ENCODE assay signal across 18 cellular contexts in genomic region chr17:10265100-10265810, GRCh38.
A peak's percentile ranks its signal among the peaks of the same experiment; 100 is the strongest.
DNase-seq lines count a peak whose midpoint lies in the region; ATAC-seq and TF ChIP-seq lines count a peak whose summit lies in the region.
"Had no signal": no experiment of that assay in that cellular context is flagged by ENCODE, and none has a peak within 500 bp of the region (broad histone marks: within the 10 kb centered on the region; RNA-seq: fewer than 3 reads in every experiment).

No MANE protein-coding gene starts in this region.

- H3K4me1 ChIP-seq in prostate gland (replicated peaks) (no peaks in the 10 kb centered on the region), trophoblast cell (ENCODE audit: control insufficient read depth in 1 of 2, insufficient read depth in 2 of 2, low read length in 2 of 2) (no peaks in the 10 kb centered on the region)

- no peak overlapping the region for H3K9ac ChIP-seq in trophoblast cell (ENCODE audit: low read length)

- no peak overlapping the region for H4K12ac ChIP-seq in trophoblast cell (ENCODE audit: low read depth, low read length)

- H4K91ac ChIP-seq in trophoblast cell (ENCODE audit: low read depth, low read length): no peak overlapping the region

- H4K8ac ChIP-seq in trophoblast cell (ENCODE audit: low read depth, low read length): no peak overlapping the region

- H3K18ac ChIP-seq in trophoblast cell (ENCODE audit: low read length): no peak overlapping the region

- no peaks in the 10 kb centered on the region for H3K79me1 ChIP-seq in trophoblast cell (ENCODE audit: low read length)

- H2AK5ac ChIP-seq in trophoblast cell (ENCODE audit: low read length): no peak overlapping the region

- H3K36me3 ChIP-seq in prostate gland (no peaks in the 10 kb centered on the region), trophoblast cell (ENCODE audit: control insufficient read depth in 1 of 2, insufficient read depth in 2 of 2, low read length in 2 of 2) (no peaks in the 10 kb centered on the region)

- no peak overlapping the region for H2BK5ac ChIP-seq in trophoblast cell (ENCODE audit: low read depth, low read length, poor library complexity)

- TF ChIP-seq POLR2A in prostate gland (IDR thresholded peaks at IDR 0.05): no peak

- TF ChIP-seq CTCF in prostate gland (IDR thresholded peaks at IDR 0.05): no peak

- no peak overlapping the region for H2BK12ac ChIP-seq in trophoblast cell (ENCODE audit: low read length)

- peak; percentile 83 for DNase-seq in Daoy (ENCODE audit: low read depth)
- DNase-seq in amniotic stem cell (lab: John Stamatoyannopoulos, UW): peak; percentile 32
- DNase-seq in prostate gland (ENCODE audit: low spot score): no peak
- DNase-seq in trophoblast cell: no peak
- DNase-seq in NK-92 treated with Interleukin-12 subunit alpha and Interleukin-12 subunit beta, amount 100 ng/mL, for 24 hours (lab: John Stamatoyannopoulos, UW): no peak
- DNase-seq: activated CD8-positive, alpha-beta memory T cell treated with anti-CD3 and anti-CD28 coated beads, Interleukin-2, amount 10 ng/mL, durations not matched to agents 7 days and 5 days; activated naive CD4-positive, alpha-beta T cell treated with Interleukin-2 at 50 U/mL for 16 hours; CD4-positive, CD25-positive, alpha-beta regulatory T cell; effector memory CD8-positive, alpha-beta T cell; H9; NCI-H146; NCI-H510A; stimulated activated CD4-positive, alpha-beta T cell treated with anti-CD3 and anti-CD28 coated beads, Interleukin-12 subunit alpha, Interleukin-12 subunit beta, amount 100 ng/mL, for 4 hours had no signal

- H3K4me2 ChIP-seq in trophoblast cell (ENCODE audit: low read length): no peak overlapping the region

- no peak overlapping the region for H3K14ac ChIP-seq in trophoblast cell (ENCODE audit: low read length)

- H3K79me2 ChIP-seq in trophoblast cell (ENCODE audit: control insufficient read depth, insufficient read depth, low read length, poor library complexity): no peaks in the 10 kb centered on the region

- 55% methylated on average over 3 of the region's 3 CpGs for WGBS in prostate gland
- no CpG with 5 or more reads among the region's 3 CpGs for WGBS in trophoblast cell (ENCODE audit: extremely low coverage, insufficient coverage, insufficient read length)

- no peak overlapping the region for H3K23ac ChIP-seq in trophoblast cell (ENCODE audit: low read length)

- intact Hi-C loops in prostate gland (cut with DNase I): no loop called here

- ATAC-seq in GM19452 (IDR thresholded peaks at IDR 0.05; ENCODE audit: unreplicated experiment): peak; percentile 66
- ATAC-seq in GM18909 (IDR thresholded peaks at IDR 0.05; ENCODE audit: poor library complexity, unreplicated experiment): no peak
- no peak for ATAC-seq in HG03159 (IDR thresholded peaks at IDR 0.05; ENCODE audit: unreplicated experiment)
- ATAC-seq: activated CD8-positive, alpha-beta memory T cell treated with anti-CD3 and anti-CD28 coated beads, Interleukin-2, amount 10 ng/mL, durations not matched to agents 7 days and 5 days; effector memory CD8-positive, alpha-beta T cell; Panc1; WTC11 had no signal

- H2BK120ac ChIP-seq in trophoblast cell (ENCODE audit: insufficient read depth, low read length, poor library complexity): no peak overlapping the region

- H3K27me3 ChIP-seq in prostate gland (replicated peaks; ENCODE audit: insufficient read depth) (no peaks in the 10 kb centered on the region), trophoblast cell (ENCODE audit: insufficient read depth, low read length) (no peaks in the 10 kb centered on the region)

- H3K9me3 ChIP-seq in prostate gland: no peaks in the 10 kb centered on the region
- H3K9me3 ChIP-seq in trophoblast cell (ENCODE audit: insufficient read depth, low read depth, low read length): no peaks in the 10 kb centered on the region

- peak overlapping the region; percentile 2 to 51 for H3K27ac ChIP-seq in prostate gland
- no peak overlapping the region for H3K27ac ChIP-seq in trophoblast cell (ENCODE audit: low read depth, low read length)

- H3K4me3 ChIP-seq in prostate gland (no peak overlapping the region), trophoblast cell (ENCODE audit: low read depth, low read length) (no peak overlapping the region)

- no peak overlapping the region for H3K4ac ChIP-seq in trophoblast cell (ENCODE audit: low read depth, low read length)

- no peak overlapping the region for H2AFZ ChIP-seq in trophoblast cell (ENCODE audit: insufficient read depth, low read length, poor library complexity)

Comparison
In these comparisons a context has a peak if more than half of its experiments do, and no peak if none do; other contexts are left out.
1. DNase-seq: peak in Daoy (single experiment) and amniotic stem cell (single experiment); none in prostate gland (single experiment), trophoblast cell (0 of 2) and NK-92 treated with Interleukin-12 subunit alpha and Interleukin-12 subunit beta, amount 100 ng/mL, for 24 hours (single experiment).